ENCODE assay signal across 14 cellular contexts in the genomic region with DNA sequence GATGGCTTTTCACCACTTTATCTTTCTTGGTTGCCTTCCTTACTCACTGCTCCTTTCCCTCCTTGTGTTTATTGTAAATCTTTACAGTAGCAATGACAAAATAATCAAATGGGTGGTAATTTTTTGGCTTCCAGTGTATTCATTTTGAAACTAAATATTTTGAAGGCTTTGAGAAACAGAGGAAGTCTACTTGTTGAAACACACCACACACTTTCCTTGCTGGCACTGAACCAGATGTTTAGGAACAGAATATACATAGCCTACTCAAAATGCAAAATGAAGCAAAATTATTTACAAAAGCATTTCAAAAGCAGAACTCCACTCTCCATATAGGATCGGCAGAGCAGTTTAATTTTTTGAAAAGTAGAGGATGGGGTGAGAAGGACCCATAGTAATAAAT.
DNase-seq lines count a peak whose midpoint lies in the region; ATAC-seq, FAIRE-seq and TF ChIP-seq lines count a peak whose summit lies in the region.
"Had no signal": no experiment of that assay in that cellular context is flagged by ENCODE, and none has a peak within 500 bp of the region (broad histone marks: within the 10 kb centered on the region; RNA-seq: fewer than 3 reads in every experiment).

No MANE protein-coding gene starts in this region.

- TF ChIP-seq CTCF in AG09309 (IDR thresholded peaks at IDR 0.05; ENCODE audit: control insufficient read depth, insufficient read depth, low read depth, low read length, missing control alignments), result no peak
- no peak for TF ChIP-seq CTCF in endothelial cell of umbilical vein (IDR thresholded peaks at IDR 0.05; ENCODE audit: extremely low read depth in 1 of 2, insufficient read depth in 1 of 2, low read depth in 1 of 2, low read length in 2 of 2)
- no peak for TF ChIP-seq CTCF in ovary (IDR thresholded peaks at IDR 0.05)

- BruUV-seq in endothelial cell of umbilical vein (replicated peaks; lab: Mats Ljungman, UMichigan), result no TSS peak

- CTCF ChIA-PET in endothelial cell of umbilical vein (lab: Charles Lee), result interaction anchor here (0.7 to 1.0 kb wide), 2 partner anchors 139 to 235 kb away, joined by 3 to 5 read pairs; no protein-coding TSS in a partner anchor

- H3K4me2 ChIP-seq in endothelial cell of umbilical vein (ENCODE audit: insufficient read depth, low read length), result peak overlapping the region; percentile 81

- no peak for TF ChIP-seq EP300 in ovary (IDR thresholded peaks at IDR 0.05)

- dilution Hi-C loops in endothelial cell of umbilical vein (cut with MboI; ENCODE audit: extremely low pct_ligation_motif_present, low sequenced_read_pairs), result no loop called here

- TF ChIP-seq POLR2A in endothelial cell of umbilical vein (IDR thresholded peaks at IDR 0.05; ENCODE audit: low read depth, low read length) (no peak), ovary (IDR thresholded peaks at IDR 0.05) (no peak)

- H3K9me3 ChIP-seq in MG63 (no peaks in the 10 kb centered on the region), endothelial cell of umbilical vein (replicated peaks; ENCODE audit: control insufficient read depth, insufficient read depth, low read length) (no peaks in the 10 kb centered on the region), ovary (no peaks in the 10 kb centered on the region)
- H3K9me3 ChIP-seq: HAP-1 had no signal

- H3K27ac ChIP-seq in endothelial cell of umbilical vein (ENCODE audit: insufficient read depth, low read depth, low read length), result peak overlapping the region; percentile 28
- H3K27ac ChIP-seq in ovary, result peak overlapping the region in 1 of 2 donors; percentile 90

- H3K9me1 ChIP-seq in endothelial cell of umbilical vein (replicated peaks; ENCODE audit: control insufficient read depth, extremely low read depth, insufficient read depth, low read length), result no peaks in the 10 kb centered on the region

- intact Hi-C loops in endothelial cell of umbilical vein (cut with micrococcal nuclease) (no loop called here), ovary (cut with DNase I) (loop anchor here in 1 of 4 donors (10.0 kb wide), 1 partner anchor 78 kb away; no protein-coding TSS in a partner anchor)

- 41 to 77% (median 57%) methylated on average over 1 of the region's 1 CpG for WGBS in ovary, 3 donors

- no peaks in the 10 kb centered on the region for H3K27me3 ChIP-seq in MG63
- H3K27me3 ChIP-seq in endothelial cell of umbilical vein (ENCODE audit: control insufficient read depth in 2 of 2, insufficient read depth in 2 of 2, low read length in 2 of 2), result no peaks in the 10 kb centered on the region
- no peaks in the 10 kb centered on the region for H3K27me3 ChIP-seq in ovary

- ATAC-seq in GM18873 (IDR thresholded peaks at IDR 0.05; ENCODE audit: low FRiP score, unreplicated experiment), result no peak
- ATAC-seq in GM21447 (IDR thresholded peaks at IDR 0.05; ENCODE audit: unreplicated experiment), result no peak
- ATAC-seq in HG03520 (IDR thresholded peaks at IDR 0.05; ENCODE audit: unreplicated experiment), result no peak

- H4K20me1 ChIP-seq in endothelial cell of umbilical vein (replicated peaks; ENCODE audit: control insufficient read depth, extremely low read depth, insufficient read depth, low read length), result no peaks in the 10 kb centered on the region

- no peak overlapping the region for H3K9ac ChIP-seq in endothelial cell of umbilical vein (replicated peaks; ENCODE audit: extremely low read depth, insufficient read depth, low read length)

- POLR2A ChIA-PET in endothelial cell of umbilical vein (lab: Charles Lee), result no interaction called here

- DNase-seq in AG09309 (ENCODE audit: low read depth) (no peak), MG63 (no peak), endothelial cell of umbilical vein (ENCODE audit: low read depth, low spot score) (peak; percentile 62), ovary (no peak), glomerular visceral epithelial cell (ENCODE audit: extremely low spot score) (no peak)
- DNase-seq: DMS79; endodermal cell; NCI-H1048; NCI-H2227 treated with DMSO at 0.1 percent for 48 hours; stimulated activated CD8-positive, alpha-beta memory T cell treated with anti-CD3 and anti-CD28 coated beads, Interleukin-4, amount 100 ng/mL, for 48 hours had no signal

- H3K79me2 ChIP-seq in endothelial cell of umbilical vein (ENCODE audit: control insufficient read depth, insufficient read depth, low read length), result no peaks in the 10 kb centered on the region

- H3K36me3 ChIP-seq in MG63 (peaks cover 4% of the 10 kb centered on the region), endothelial cell of umbilical vein (ENCODE audit: control insufficient read depth in 2 of 2, extremely low read depth in 1 of 2, insufficient read depth in 2 of 2, low read length in 2 of 2) (no peaks in the 10 kb centered on the region), ovary (no peaks in the 10 kb centered on the region)
- H3K36me3 ChIP-seq: HAP-1 had no signal

- H3K4me1 ChIP-seq in endothelial cell of umbilical vein (ENCODE audit: control insufficient read depth, extremely low read depth, insufficient read depth, low read length) (peaks cover 25% of the 10 kb centered on the region), ovary (ENCODE audit: insufficient read depth) (peaks cover 12% of the 10 kb centered on the region)
- H3K4me1 ChIP-seq: HAP-1 had no signal

- peak overlapping the region; percentile 46 for H3K4me3 ChIP-seq in AG09309 (ENCODE audit: control insufficient read depth, low read depth, low read length)
- peak overlapping the region; percentile 52 for H3K4me3 ChIP-seq in MG63
- peak overlapping the region in 1 of 3 experiments; percentile 37 for H3K4me3 ChIP-seq in endothelial cell of umbilical vein (replicated peaks in 1 of 3; ENCODE audit: insufficient read depth in 1 of 3, low read depth in 1 of 3, low read length in 3 of 3)
- peak overlapping the region; percentile 26 for H3K4me3 ChIP-seq in ovary
- H3K4me3 ChIP-seq: HAP-1 had no signal

- FAIRE-seq in endothelial cell of umbilical vein (lab: Jason Lieb, UNC), result peak; percentile 68

- H2AFZ ChIP-seq in endothelial cell of umbilical vein (ENCODE audit: low read depth, low read length), result peak overlapping the region; percentile 35

TF ChIP-seq in endothelial cell of umbilical vein, 7 proteins besides CTCF, POLR2A, EP300 and RAD21:
- TF ChIP-seq POLR2AphosphoS5 (IDR thresholded peaks at IDR 0.05; ENCODE audit: insufficient read depth, low read depth, low read length) (no peak), GATA2 (IDR thresholded peaks at IDR 0.05; ENCODE audit: insufficient read depth, insufficient read length, low read depth, low read length) (no peak), MYC (IDR thresholded peaks at IDR 0.05; ENCODE audit: low read depth, low read length) (no peak), JUN (IDR thresholded peaks at IDR 0.05; ENCODE audit: borderline replicate concordance, insufficient read depth, insufficient read length, low read depth) (no peak), FOS (IDR thresholded peaks at IDR 0.05; ENCODE audit: borderline replicate concordance, insufficient read depth, low read length) (no peak), EZH2 (IDR thresholded peaks at IDR 0.05; ENCODE audit: borderline replicate concordance, low read depth, low read length, severe bottlenecking) (no peak)
- TF ChIP-seq, protein P1, sequence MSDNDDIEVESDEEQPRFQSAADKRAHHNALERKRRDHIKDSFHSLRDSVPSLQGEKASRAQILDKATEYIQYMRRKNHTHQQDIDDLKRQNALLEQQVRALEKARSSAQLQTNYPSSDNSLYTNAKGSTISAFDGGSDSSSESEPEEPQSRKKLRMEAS (IDR thresholded peaks at IDR 0.05; ENCODE audit: insufficient read depth, insufficient read length), result no peak
TF ChIP-seq in endothelial cell of umbilical vein: peak in this region for 0.
